ENCODE assay signal across 1 cellular context in the genomic region with DNA sequence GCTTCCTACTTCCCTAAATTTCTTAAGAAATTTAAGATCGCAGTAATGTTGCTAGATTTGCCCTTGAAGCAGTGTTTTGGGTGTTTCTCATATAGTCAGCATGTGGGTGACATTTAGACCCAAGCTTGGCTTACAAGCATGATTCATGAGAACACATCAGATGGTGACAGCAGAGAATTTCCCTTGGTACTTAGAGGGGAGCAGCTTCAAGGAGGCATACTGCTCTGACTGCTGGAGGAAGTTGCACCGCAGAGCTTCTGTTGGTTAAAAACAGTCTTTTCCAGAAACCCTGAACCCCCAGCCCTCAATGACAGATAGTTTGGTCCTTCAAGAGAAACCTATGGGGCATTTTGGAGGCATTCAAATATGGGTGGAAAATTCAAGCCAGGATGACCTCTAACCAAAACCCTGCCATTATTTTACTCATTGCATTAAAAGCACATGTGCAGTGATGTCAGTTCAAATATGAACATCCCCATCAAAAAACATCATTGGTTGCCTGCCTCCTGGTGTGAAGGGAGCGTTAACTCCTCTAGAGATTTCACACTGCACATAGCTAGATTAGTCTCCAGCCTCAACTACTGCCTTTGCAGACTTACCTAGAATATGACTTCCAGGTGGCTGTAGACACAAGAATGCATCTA.
TF ChIP-seq lines count a peak whose summit lies in the region.

No MANE protein-coding gene starts in this region.

TF ChIP-seq in HepG2, 621 proteins besides CTCF, POLR2A, EP300 and RAD21 (continued from another document):
- TF ChIP-seq ZNF572 (CRISPR knock-in tag; IDR thresholded peaks at IDR 0.05) (no peak), ZNF607 (CRISPR knock-in tag; IDR thresholded peaks at IDR 0.05; ENCODE audit: borderline replicate concordance) (no peak), AGO2 (optimal IDR thresholded peaks at IDR 0.05; ENCODE audit: low read depth, low read length) (no peak), BHLHE40 (IDR thresholded peaks at IDR 0.05; ENCODE audit: low read length) (no peak)
- TF ChIP-seq, protein P1, sequence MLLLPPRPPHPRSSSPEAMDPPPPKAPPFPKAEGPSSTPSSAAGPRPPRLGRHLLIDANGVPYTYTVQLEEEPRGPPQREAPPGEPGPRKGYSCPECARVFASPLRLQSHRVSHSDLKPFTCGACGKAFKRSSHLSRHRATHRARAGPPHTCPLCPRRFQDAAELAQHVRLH (CRISPR knock-in tag; IDR thresholded peaks at IDR 0.05; ENCODE audit: borderline replicate concordance, low read depth): no peak
- TF ChIP-seq, protein P2, sequence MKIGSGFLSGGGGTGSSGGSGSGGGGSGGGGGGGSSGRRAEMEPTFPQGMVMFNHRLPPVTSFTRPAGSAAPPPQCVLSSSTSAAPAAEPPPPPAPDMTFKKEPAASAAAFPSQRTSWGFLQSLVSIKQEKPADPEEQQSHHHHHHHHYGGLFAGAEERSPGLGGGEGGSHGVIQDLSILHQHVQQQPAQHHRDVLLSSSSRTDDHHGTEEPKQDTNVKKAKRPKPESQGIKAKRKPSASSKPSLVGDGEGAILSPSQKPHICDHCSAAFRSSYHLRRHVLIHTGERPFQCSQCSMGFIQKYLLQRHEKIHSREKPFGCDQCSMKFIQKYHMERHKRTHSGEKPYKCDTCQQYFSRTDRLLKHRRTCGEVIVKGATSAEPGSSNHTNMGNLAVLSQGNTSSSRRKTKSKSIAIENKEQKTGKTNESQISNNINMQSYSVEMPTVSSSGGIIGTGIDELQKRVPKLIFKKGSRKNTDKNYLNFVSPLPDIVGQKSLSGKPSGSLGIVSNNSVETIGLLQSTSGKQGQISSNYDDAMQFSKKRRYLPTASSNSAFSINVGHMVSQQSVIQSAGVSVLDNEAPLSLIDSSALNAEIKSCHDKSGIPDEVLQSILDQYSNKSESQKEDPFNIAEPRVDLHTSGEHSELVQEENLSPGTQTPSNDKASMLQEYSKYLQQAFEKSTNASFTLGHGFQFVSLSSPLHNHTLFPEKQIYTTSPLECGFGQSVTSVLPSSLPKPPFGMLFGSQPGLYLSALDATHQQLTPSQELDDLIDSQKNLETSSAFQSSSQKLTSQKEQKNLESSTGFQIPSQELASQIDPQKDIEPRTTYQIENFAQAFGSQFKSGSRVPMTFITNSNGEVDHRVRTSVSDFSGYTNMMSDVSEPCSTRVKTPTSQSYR (CRISPR knock-in tag; IDR thresholded peaks at IDR 0.05; ENCODE audit: borderline replicate concordance): no peak
